16 cellular contexts compared by ENCODE assay signal in the genomic region with DNA sequence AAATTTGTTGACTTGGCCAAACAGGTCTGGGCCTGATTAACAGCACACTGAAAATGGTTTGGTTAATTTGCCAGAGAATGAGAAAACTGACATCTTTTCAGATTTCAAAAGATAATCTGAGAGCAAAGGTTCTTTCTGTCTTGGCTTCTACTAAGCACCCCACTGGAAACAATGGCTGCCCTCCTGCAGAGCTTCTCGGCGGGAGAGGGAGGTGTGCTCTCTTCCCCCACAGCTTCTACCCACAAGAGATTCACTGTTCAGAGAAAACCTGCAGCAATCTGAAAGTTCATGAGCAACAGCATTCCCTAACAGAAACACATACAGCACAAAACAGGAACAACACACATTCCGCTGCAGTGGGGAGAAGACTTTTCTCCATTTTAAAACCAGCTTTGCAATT. TPM values are rescaled to one million over a fixed set of nuclear protein-coding genes. Genes with fewer than 3 reads are reported as not detected.
"Had no signal": no experiment of that assay in that cellular context is flagged by ENCODE, and none has a peak within 500 bp of the region (broad histone marks: within the 10 kb centered on the region; RNA-seq: fewer than 3 reads in every experiment).

No MANE protein-coding gene starts in this region.

- H3K36me3 ChIP-seq: heart left ventricle, neutrophil had no signal

- H3K4me3 ChIP-seq: heart left ventricle had no signal

- H3K27ac ChIP-seq: heart left ventricle, neutrophil had no signal

- DNase-seq: effector memory CD4-positive, alpha-beta T cell; heart left ventricle; hippocampal formation; kidney glomerular epithelial cell; naive thymus-derived CD8-positive, alpha-beta T cell; right cardiac atrium; small intestine; stimulated activated CD4-positive, alpha-beta T cell treated with anti-CD3 and anti-CD28 coated beads, Interleukin-12 subunit alpha, Interleukin-12 subunit beta, amount 100 ng/mL, for 4 hours; stimulated activated naive CD4-positive, alpha-beta T cell treated with Interleukin-2 at 50 U/mL for 16 hours; trophoblast cell had no signal

- ATAC-seq: esophagus mucosa; heart left ventricle; naive thymus-derived CD8-positive, alpha-beta T cell; right cardiac atrium had no signal

- H3K27me3 ChIP-seq: heart left ventricle, neutrophil had no signal

- FAIRE-seq: endometrium, frontal cortex, islet of Langerhans, small intestine had no signal

- H3K4me1 ChIP-seq: heart left ventricle had no signal

- H3K9me3 ChIP-seq: heart left ventricle, neutrophil had no signal

RNA-seq across cellular contexts. Expression of a gene that starts 3.0 kb away (rescaled TPM):
- total RNA-seq: mononuclear cell; naive thymus-derived CD8-positive, alpha-beta T cell had no signal
